ENCODE assay signal across 19 cellular contexts in the genomic region with DNA sequence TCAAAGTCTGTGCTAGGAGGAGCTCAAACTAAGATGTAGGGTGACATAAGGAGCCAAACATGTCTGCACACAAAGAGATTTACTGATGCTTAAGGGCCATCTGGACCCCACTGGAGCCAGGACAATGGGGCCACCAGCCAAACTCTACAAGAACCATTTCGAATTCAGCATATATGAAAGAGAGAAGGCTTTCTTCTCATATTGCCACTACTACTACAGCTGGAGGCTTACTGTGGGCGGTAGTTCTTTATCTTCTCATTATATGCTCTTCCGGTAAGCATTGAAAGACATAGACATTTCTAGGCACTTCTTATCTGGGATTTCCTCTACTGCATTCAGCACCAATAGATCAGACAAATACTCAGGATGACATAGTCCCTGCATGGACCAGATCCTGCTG.
DNase-seq lines count a peak whose midpoint lies in the region; ATAC-seq, FAIRE-seq and TF ChIP-seq lines count a peak whose summit lies in the region.
"Had no signal": no experiment of that assay in that cellular context is flagged by ENCODE, and none has a peak within 500 bp of the region (broad histone marks: within the 10 kb centered on the region; RNA-seq: fewer than 3 reads in every experiment).

No MANE protein-coding gene starts in this region.

- BruUV-seq in A673 (replicated peaks; lab: Mats Ljungman, UMichigan) (no TSS peak), K562 (replicated peaks; lab: Mats Ljungman, UMichigan) (no TSS peak)

- no peaks in the 10 kb centered on the region for H4K20me1 ChIP-seq in K562 (replicated peaks; ENCODE audit: control insufficient read depth, insufficient read depth, low read length)

- H3K9ac ChIP-seq in K562 (ENCODE audit: insufficient read depth in 1 of 2, low read depth in 2 of 2, low read length in 2 of 2), result no peak overlapping the region
- H3K9ac ChIP-seq: KMS-11 had no signal

- peaks cover 3% of the 10 kb centered on the region for H3K27me3 Mint-ChIP-seq in nephron (ENCODE audit: low read depth)

- in situ Hi-C loops in K562 (cut with MboI), result no loop called here

- no peak for TF ChIP-seq RAD21 in K562 (CRISPR knock-in tag; conservative IDR thresholded peaks at IDR 0.05 in 1 of 2, IDR thresholded peaks at IDR 0.05 in 1 of 2)

- peak overlapping the region; percentile 57 for H2AFZ ChIP-seq in K562 (ENCODE audit: low read depth, low read length)

- no peaks in the 10 kb centered on the region for H3K79me2 ChIP-seq in K562 (ENCODE audit: control insufficient read depth, insufficient read depth, low read length)

- no peaks in the 10 kb centered on the region for H3K36me3 Mint-ChIP-seq in nephron (ENCODE audit: low read depth)

- H3K27ac ChIP-seq in A673 (ENCODE audit: low read depth, low read length, poor library complexity, severe bottlenecking) (no peak overlapping the region), K562 (ENCODE audit: extremely low read depth, low read depth, low read length) (peak overlapping the region; percentile 59; the same call in 1 of the 3 replicates)
- H3K27ac ChIP-seq: C4-2B, KMS-11 had no signal

- ATAC-seq in K562, result peak; percentile 59
- ATAC-seq in left cardiac atrium, result no peak
- ATAC-seq: Panc1 had no signal

- CTCF ChIA-PET in A673 (lab: Charles Lee) (no interaction called here), K562 (lab: Yijun Ruan, JAX; ENCODE audit: low intra/inter-chr PET ratio) (no interaction called here)

- TF ChIP-seq CTCF in A673 (conservative IDR thresholded peaks at IDR 0.05; ENCODE audit: low read depth, low read length) (no peak), K562 (IDR thresholded peaks at IDR 0.05 in 2 of 3, conservative IDR thresholded peaks at IDR 0.05 in 1 of 3; ENCODE audit: insufficient read depth in 2 of 3, low read depth in 1 of 3, low read length in 3 of 3) (no peak), nephron (IDR thresholded peaks at IDR 0.05; ENCODE audit: unreplicated experiment in 3 of 3) (no peak)

- POLR2A ChIA-PET in A673 (lab: Charles Lee; ENCODE audit: low non-redundant PET) (no interaction called here), K562 (lab: Yijun Ruan, JAX) (interaction anchor here (0.9 to 1.4 kb wide), 5 partner anchors 8 to 35 kb away, joined by 3 to 5 read pairs (median 4); no protein-coding TSS in a partner anchor)

- no peak overlapping the region for H3K4me3 Mint-ChIP-seq in nephron
- H3K4me3 Mint-ChIP-seq: HFFc6 had no signal

- H3K4me1 Mint-ChIP-seq in nephron, result peaks cover 34% of the 10 kb centered on the region

- H3K4me3 ChIP-seq in A673 (ENCODE audit: low read depth, low read length, poor library complexity, severe bottlenecking), result no peak overlapping the region
- no peak overlapping the region for H3K4me3 ChIP-seq in K562

- H3K4me2 ChIP-seq in K562 (ENCODE audit: insufficient read depth, low read length), result peak overlapping the region; percentile 50
- H3K4me2 ChIP-seq: KMS-11 had no signal

- intact Hi-C loops in A673 (cut with micrococcal nuclease; ENCODE audit: unreplicated experiment) (no loop called here), K562 (cut with micrococcal nuclease) (loop anchor here (5.0 kb wide), 1 partner anchor 78 kb away; no protein-coding TSS in a partner anchor), left cardiac atrium (cut with DNase I) (no loop called here)

- H3K36me3 ChIP-seq in A673 (ENCODE audit: insufficient read depth, low read length, poor library complexity, severe bottlenecking), result no peaks in the 10 kb centered on the region
- no peaks in the 10 kb centered on the region; the same call in 1 of the 3 replicates for H3K36me3 ChIP-seq in K562 (ENCODE audit: control insufficient read depth, insufficient read depth, low read length)

- H3K9me3 ChIP-seq in A673 (ENCODE audit: low read depth, low read length, poor library complexity, severe bottlenecking) (no peaks in the 10 kb centered on the region), K562 (replicated peaks; ENCODE audit: control insufficient read depth, insufficient read depth, low read depth, low read length) (no peaks in the 10 kb centered on the region)

- TF ChIP-seq EP300 in K562 (IDR thresholded peaks at IDR 0.05; ENCODE audit: low read length), result peak; percentile 69; the same call in 1 of the 2 replicates

- TF ChIP-seq POLR2A in K562 (conservative IDR thresholded peaks at IDR 0.05), result no peak

- DNase-seq in A673 (ENCODE audit: low spot score) (peak; percentile 44), NCI-H524 treated with DMSO at 0.1 percent for 48 hours (lab: John Stamatoyannopoulos, UW) (peak; percentile 91), K562 (ENCODE audit: extremely low read depth in 1 of 4, low spot score in 3 of 4) (peak in 2 of 4 experiments; percentile 39 to 48), epidermal melanocyte (ENCODE audit: insufficient read length, low spot score) (no peak), NCI-H774 (lab: John Stamatoyannopoulos, UW) (no peak), left cardiac atrium (no peak)
- DNase-seq: DMS153, HFFc6, NCI-H1048, NCI-H146, NCI-H2081, NCI-H2227 treated with DMSO at 0.1 percent for 48 hours, NCI-H526 had no signal

- H3K27me3 ChIP-seq in A673 (replicated peaks; ENCODE audit: insufficient read depth, low read depth, low read length, poor library complexity), result no peaks in the 10 kb centered on the region
- no peaks in the 10 kb centered on the region for H3K27me3 ChIP-seq in K562 (ENCODE audit: control insufficient read depth in 2 of 2, insufficient read depth in 2 of 2, low read length in 2 of 2)

- peak overlapping the region in 2 of 3 experiments; percentile 12 to 56 for H3K27ac Mint-ChIP-seq in nephron
- H3K27ac Mint-ChIP-seq: HFFc6 had no signal

- peaks cover 8% of the 10 kb centered on the region for H3K9me3 Mint-ChIP-seq in nephron
- H3K9me3 Mint-ChIP-seq: HFFc6 had no signal

- H3K9me1 ChIP-seq in K562 (ENCODE audit: control insufficient read depth, insufficient read depth, low read length), result no peaks in the 10 kb centered on the region

- 0% methylated on average over 3 of the region's 3 CpGs for WGBS in K562 (ENCODE audit: insufficient coverage, low coverage, missing lambda C conversion rate)

- no peak for FAIRE-seq in K562 (lab: Jason Lieb, UNC)
- FAIRE-seq: A204.1, H54 had no signal

- peaks cover 5% of the 10 kb centered on the region for H3K4me1 ChIP-seq in A673 (ENCODE audit: insufficient read depth, low read length, poor library complexity, severe bottlenecking)
- peaks cover 9 to 49% of the 10 kb centered on the region in 2 experiments for H3K4me1 ChIP-seq in K562 (replicated peaks in 1 of 2; ENCODE audit: control insufficient read depth in 2 of 2, insufficient read depth in 2 of 2, low read length in 2 of 2)

TF ChIP-seq in K562, 482 proteins besides CTCF, POLR2A, EP300 and RAD21 (continues in another document):
- 0 out of 2 replicates have a peak, but pooled peaks have one; percentile 5 for TF ChIP-seq SMAD4 (CRISPR knock-in tag; conservative IDR thresholded peaks at IDR 0.05)
- TF ChIP-seq SMARCA4 (IDR thresholded peaks at IDR 0.05), result peak; percentile 51; the same call in 1 of the 2 replicates
- TF ChIP-seq ETV1 (tag; conservative IDR thresholded peaks at IDR 0.05; ENCODE audit: low read depth), result peak; percentile 91
- no peak for TF ChIP-seq CBX2 (IDR thresholded peaks at IDR 0.05; ENCODE audit: insufficient read depth, low read length, poor library complexity, severe bottlenecking)

Comparison
In these comparisons a context has a peak if more than half of its experiments do, and no peak if none do; other contexts are left out.
1. DNase-seq: peak in A673 (single experiment) and NCI-H524 treated with DMSO at 0.1 percent for 48 hours (single experiment); none in epidermal melanocyte (single experiment), NCI-H774 (single experiment) and left cardiac atrium (single experiment).